8 cellular contexts compared by ENCODE assay signal in the genomic region with DNA sequence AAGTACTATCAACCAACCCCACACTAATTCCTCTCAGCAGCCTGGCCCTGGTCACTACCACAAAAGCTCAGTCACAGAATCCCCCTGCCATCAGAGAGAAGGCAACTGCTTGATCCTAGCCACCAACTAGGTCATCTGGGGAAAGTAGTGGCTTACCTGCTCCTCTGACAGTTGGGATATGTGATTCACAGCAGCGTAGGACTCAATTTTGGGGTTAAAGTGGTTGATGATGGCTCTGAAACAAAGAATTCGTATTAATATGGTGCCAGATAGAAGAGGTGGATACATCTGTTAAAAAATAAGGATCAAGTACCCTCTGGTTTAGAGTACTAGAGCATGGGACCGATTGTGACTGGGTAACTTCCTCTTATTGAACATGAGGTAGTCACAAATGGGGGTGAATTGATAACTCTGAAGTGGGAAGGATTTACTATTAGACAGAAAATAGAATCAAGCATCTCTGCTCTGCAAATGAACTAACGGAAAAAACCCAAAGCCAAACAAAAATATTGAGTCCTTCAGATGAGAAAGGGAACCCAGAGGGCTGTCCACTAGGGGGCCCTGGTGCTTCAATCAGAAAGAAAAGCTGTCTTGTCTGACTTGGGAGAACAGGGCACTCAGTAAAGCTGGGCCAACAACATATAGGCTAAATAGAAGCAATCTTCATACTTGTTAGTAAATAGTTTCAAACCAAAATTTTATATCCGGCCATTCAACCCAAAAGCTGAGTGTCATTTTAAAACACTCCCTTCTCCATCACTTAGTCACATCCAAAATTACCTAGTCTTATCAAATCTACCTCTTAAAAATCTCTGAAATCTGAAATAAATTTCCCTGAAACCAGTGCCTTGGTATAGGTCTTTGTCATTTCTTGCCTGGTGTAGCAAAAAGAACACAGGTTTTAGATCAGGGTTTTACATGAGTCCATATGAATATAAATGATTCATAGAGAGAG. TPM values are rescaled to one million over a fixed set of nuclear protein-coding genes. Genes with fewer than 3 reads are reported as not detected.
DNase-seq lines count a peak whose midpoint lies in the region; FAIRE-seq and TF ChIP-seq lines count a peak whose summit lies in the region.

No MANE protein-coding gene starts in this region.

- H3K36me3 ChIP-seq in KMS-11 (ENCODE audit: insufficient read depth) = no peaks in the 10 kb centered on the region
- no peaks in the 10 kb centered on the region for H3K36me3 ChIP-seq in SK-N-MC (ENCODE audit: insufficient read depth, low read length)

- no peak for FAIRE-seq in urothelium cell line (lab: Jason Lieb, UNC)

- H3K27me3 ChIP-seq in KMS-11 (ENCODE audit: insufficient read depth, low read depth) = no peaks in the 10 kb centered on the region

- peak; percentile 55 for DNase-seq in activated gamma-delta T cell treated with Interleukin-2 at 50 U/mL for 16 hours
- DNase-seq in activated gamma-delta T cell (lab: John Stamatoyannopoulos, UW) = no peak
- peak; percentile 14 for DNase-seq in SK-N-MC (ENCODE audit: low read depth, low spot score)
- peak; percentile 72 for DNase-seq in activated naive CD4-positive, alpha-beta T cell treated with Interleukin-2 at 50 U/mL for 16 hours
- DNase-seq in glomerular endothelial cell (ENCODE audit: extremely low read depth, low read depth, low spot score) = peak; percentile 68
- peak; percentile 56 for DNase-seq in progenitor cell of endocrine pancreas (ENCODE audit: low spot score, unreplicated experiment)
- peak; percentile 64 for DNase-seq in urothelium cell line (ENCODE audit: low spot score)

- no peaks in the 10 kb centered on the region for H3K4me1 Mint-ChIP-seq in progenitor cell of endocrine pancreas (ENCODE audit: low read depth)

- H3K27ac ChIP-seq in KMS-11 (no peak overlapping the region), SK-N-MC (no peak overlapping the region)

- H3K4me1 ChIP-seq in KMS-11 (ENCODE audit: low read depth, poor library complexity, severe bottlenecking) = no peaks in the 10 kb centered on the region

- H3K9me3 ChIP-seq in SK-N-MC (ENCODE audit: low read depth, low read length) = no peaks in the 10 kb centered on the region

- no peak overlapping the region for H3K9ac ChIP-seq in KMS-11
- no peak overlapping the region for H3K9ac ChIP-seq in SK-N-MC (ENCODE audit: insufficient read length)

- H3K79me2 ChIP-seq in KMS-11 (ENCODE audit: insufficient read depth, low read depth) = no peaks in the 10 kb centered on the region

- H2AFZ ChIP-seq in KMS-11 (ENCODE audit: low read depth) = no peak overlapping the region

- H3K4me2 ChIP-seq in KMS-11 = no peak overlapping the region

- H3K36me3 Mint-ChIP-seq in progenitor cell of endocrine pancreas (ENCODE audit: insufficient read depth) = peaks cover 3% of the 10 kb centered on the region

- H3K27me3 Mint-ChIP-seq in progenitor cell of endocrine pancreas = no peaks in the 10 kb centered on the region

- TF ChIP-seq CTCF in KMS-11 (conservative IDR thresholded peaks at IDR 0.05; ENCODE audit: low read depth, low read length) (peak; percentile 91), progenitor cell of endocrine pancreas (IDR thresholded peaks at IDR 0.05; ENCODE audit: unreplicated experiment) (peak; percentile 88)

- H3K9me3 Mint-ChIP-seq in progenitor cell of endocrine pancreas (ENCODE audit: low read depth) = no peaks in the 10 kb centered on the region

- no peak overlapping the region for H3K4me3 Mint-ChIP-seq in progenitor cell of endocrine pancreas (ENCODE audit: low read depth)

- no peaks in the 10 kb centered on the region for H4K20me1 ChIP-seq in KMS-11 (ENCODE audit: insufficient read depth)

- no peak overlapping the region for H3K27ac Mint-ChIP-seq in progenitor cell of endocrine pancreas

- H3K4me3 ChIP-seq in KMS-11 (IDR thresholded peaks at IDR 0.05; ENCODE audit: insufficient read depth, low read depth, low read length) = no peak overlapping the region
- H3K4me3 ChIP-seq in SK-N-MC = no peak overlapping the region

RNA-seq across cellular contexts. Expression of a gene that starts 45.9 kb away (rescaled TPM):
- total RNA-seq in glomerular endothelial cell = 0.18 and 0.48 TPM in 2 replicates
- total RNA-seq in progenitor cell of endocrine pancreas = 4.4 and 5.5 TPM in 2 replicates
